Comparison of ENCODE assay signal across 20 cellular contexts in the genomic region with DNA sequence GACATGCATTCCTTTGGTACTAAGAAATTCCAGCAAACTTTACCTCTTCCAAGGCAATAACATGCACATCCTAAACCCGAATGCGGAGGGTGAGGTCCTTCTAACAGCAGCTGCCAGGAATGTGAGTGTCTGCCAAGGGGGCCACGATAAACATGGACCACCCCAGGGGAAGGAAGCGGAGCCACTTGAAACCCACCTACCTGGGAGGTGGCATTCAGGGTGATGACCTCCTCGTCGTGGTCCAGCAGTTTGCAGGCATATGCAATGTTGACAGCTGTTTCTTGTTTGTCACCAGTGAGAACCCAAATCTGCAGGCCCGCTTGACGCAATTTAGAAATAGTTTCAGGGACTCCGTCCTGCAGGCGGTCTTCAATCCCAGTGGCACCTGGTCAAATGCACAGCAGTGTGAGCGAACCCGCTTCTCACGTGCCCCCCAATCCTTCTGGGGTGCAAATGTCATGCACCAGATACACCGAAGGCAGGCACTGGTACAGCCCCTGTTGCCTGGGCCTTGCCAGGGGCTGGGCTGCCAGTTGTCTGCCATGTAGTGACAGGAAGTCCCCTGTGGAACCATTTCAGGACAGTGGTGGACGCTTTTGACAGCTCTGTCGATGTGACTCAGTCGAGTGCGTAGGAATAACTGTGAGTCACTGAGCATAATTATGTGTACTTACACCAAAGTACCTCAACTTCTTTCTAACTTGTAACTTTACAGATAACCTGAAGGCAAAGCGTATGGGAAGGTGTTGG.
DNase-seq lines count a peak whose midpoint lies in the region; ATAC-seq and TF ChIP-seq lines count a peak whose summit lies in the region.
"Had no signal": no experiment of that assay in that cellular context is flagged by ENCODE, and none has a peak within 500 bp of the region (broad histone marks: within the 10 kb centered on the region; RNA-seq: fewer than 3 reads in every experiment).

No MANE protein-coding gene starts in this region.

- no peaks in the 10 kb centered on the region for H3K9me2 ChIP-seq in Karpas-422 (replicated peaks; ENCODE audit: insufficient read depth, low read length)

- H3K27me3 ChIP-seq in upper lobe of right lung (no peaks in the 10 kb centered on the region), Karpas-422 (ENCODE audit: low read length) (no peaks in the 10 kb centered on the region)

- H3K79me2 ChIP-seq in Karpas-422 (ENCODE audit: low read length) = no peaks in the 10 kb centered on the region

- no peaks in the 10 kb centered on the region for H3K36me3 ChIP-seq in upper lobe of right lung
- H3K36me3 ChIP-seq in Karpas-422 (ENCODE audit: insufficient read depth, low read length) = no peaks in the 10 kb centered on the region
- H3K36me3 ChIP-seq: HAP-1 had no signal

- H3K9ac ChIP-seq in Karpas-422 (ENCODE audit: low read length) = no peak overlapping the region

- intact Hi-C loops in upper lobe of right lung (cut with DNase I) = no loop called here

- TF ChIP-seq CTCF in upper lobe of right lung (IDR thresholded peaks at IDR 0.05) = no peak
- TF ChIP-seq CTCF in endothelial cell (IDR thresholded peaks at IDR 0.05; ENCODE audit: unreplicated experiment) = no peak

- H3K9me3 ChIP-seq in upper lobe of right lung (no peaks in the 10 kb centered on the region), Karpas-422 (ENCODE audit: low read length) (peaks cover 26% of the 10 kb centered on the region)
- H3K9me3 ChIP-seq: HAP-1 had no signal

- H3K4me1 Mint-ChIP-seq in endothelial cell (ENCODE audit: unreplicated experiment) = no peaks in the 10 kb centered on the region
- H3K4me1 Mint-ChIP-seq: CD14-positive monocyte had no signal

- H4K20me1 ChIP-seq in Karpas-422 (ENCODE audit: insufficient read depth, low read depth, low read length) = no peaks in the 10 kb centered on the region

- H3K4me3 Mint-ChIP-seq in endothelial cell (ENCODE audit: unreplicated experiment) = no peak overlapping the region
- H3K4me3 Mint-ChIP-seq: CD14-positive monocyte had no signal

- H3K27ac ChIP-seq in upper lobe of right lung (no peak overlapping the region), Karpas-422 (ENCODE audit: low read length) (no peak overlapping the region)

- H3K9me3 Mint-ChIP-seq in endothelial cell (ENCODE audit: unreplicated experiment) = no peaks in the 10 kb centered on the region
- H3K9me3 Mint-ChIP-seq: CD14-positive monocyte had no signal

- no peaks in the 10 kb centered on the region for H3K4me1 ChIP-seq in upper lobe of right lung
- H3K4me1 ChIP-seq in Karpas-422 (ENCODE audit: low read length) = no peaks in the 10 kb centered on the region
- H3K4me1 ChIP-seq: HAP-1 had no signal

- H3K27me3 Mint-ChIP-seq in endothelial cell (ENCODE audit: unreplicated experiment) = peaks cover 3% of the 10 kb centered on the region

- no peaks in the 10 kb centered on the region for H3K36me3 Mint-ChIP-seq in endothelial cell (ENCODE audit: low read depth, unreplicated experiment)

- no peak overlapping the region for H3K4me3 ChIP-seq in upper lobe of right lung
- no peak overlapping the region for H3K4me3 ChIP-seq in Karpas-422 (ENCODE audit: low read length)
- H3K4me3 ChIP-seq: HAP-1 had no signal

- H2AFZ ChIP-seq in Karpas-422 (ENCODE audit: low read length) = no peak overlapping the region

- DNase-seq in activated effector memory CD4-positive, alpha-beta T cell treated with anti-CD3 and anti-CD28 coated beads, Interleukin-2, amount 50 U/mL, for 16 hours = peak; percentile 37
- no peak for DNase-seq in activated effector memory CD4-positive, alpha-beta T cell treated with Interleukin-2 at 50 U/mL for 16 hours
- peak; percentile 50 for DNase-seq in astrocyte of the hippocampus (ENCODE audit: low read depth, low spot score)
- peak; percentile 71 for DNase-seq in mesenteric fat pad (ENCODE audit: low spot score)
- DNase-seq in upper lobe of right lung = peak; percentile 39
- no peak for DNase-seq in NCI-H345 treated with DMSO at 0.1 percent for 48 hours (lab: John Stamatoyannopoulos, UW; ENCODE audit: unreplicated experiment)
- no peak for DNase-seq in Karpas-422
- DNase-seq in endothelial cell (ENCODE audit: low spot score) = no peak
- DNase-seq: 8988T, DND-41, GDM1, KBM-7, MV-4-11, NCI-H187, NCI-H2107, NCI-H524, NCI-H82, OCI-M1 had no signal

- ATAC-seq in upper lobe of right lung = no peak

- no peak overlapping the region for H3K27ac Mint-ChIP-seq in endothelial cell (ENCODE audit: unreplicated experiment)
- H3K27ac Mint-ChIP-seq: CD14-positive monocyte had no signal

- H3K4me2 ChIP-seq in Karpas-422 (ENCODE audit: low read depth, low read length, poor library complexity, severe bottlenecking) = no peak overlapping the region

Comparison
In these comparisons a context has a peak if more than half of its experiments do, and no peak if none do; other contexts are left out.
1. DNase-seq: peak in activated effector memory CD4-positive, alpha-beta T cell treated with anti-CD3 and anti-CD28 coated beads, Interleukin-2, amount 50 U/mL, for 16 hours (single experiment), astrocyte of the hippocampus (single experiment), mesenteric fat pad (single experiment) and upper lobe of right lung (single experiment); none in activated effector memory CD4-positive, alpha-beta T cell treated with Interleukin-2 at 50 U/mL for 16 hours (single experiment), NCI-H345 treated with DMSO at 0.1 percent for 48 hours (single experiment), Karpas-422 (single experiment) and endothelial cell (single experiment).